8 cellular contexts compared by ENCODE assay signal in the genomic region with DNA sequence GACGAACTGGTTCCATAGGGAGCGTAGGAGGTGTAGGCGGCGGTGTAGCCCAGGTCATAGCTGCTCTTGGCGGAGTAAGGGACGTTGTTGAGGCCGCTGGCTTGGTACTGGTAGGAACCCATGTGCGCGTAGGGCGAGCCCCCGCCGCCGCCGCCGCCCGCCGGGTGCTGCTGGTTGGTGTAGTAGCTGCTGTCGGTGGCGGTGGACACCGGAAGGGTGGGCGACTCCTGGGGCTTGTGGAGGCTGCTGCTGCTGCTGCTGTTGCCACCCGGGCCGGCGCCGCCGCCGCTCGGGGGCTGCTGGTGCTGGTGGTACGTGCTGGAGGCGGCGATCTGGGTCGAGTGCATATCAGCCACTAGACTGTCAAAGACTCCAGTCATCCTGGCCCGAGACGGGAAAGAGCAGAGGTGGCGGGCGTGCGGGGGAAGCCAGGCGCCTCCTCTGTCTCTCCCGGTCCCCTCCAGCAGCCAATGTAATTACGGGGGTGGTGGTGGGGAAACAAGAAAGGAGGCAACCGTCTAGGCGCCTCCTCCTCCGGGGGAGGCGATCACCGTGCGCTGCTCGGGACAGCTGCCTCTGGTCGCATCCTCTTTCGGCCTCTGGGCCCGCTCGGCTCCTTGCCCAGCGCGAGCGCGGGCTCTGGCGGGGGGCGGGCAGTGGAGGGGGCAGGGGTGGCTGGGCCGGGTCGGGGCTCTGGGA. TPM values are rescaled to one million over a fixed set of nuclear protein-coding genes. Genes with fewer than 3 reads are reported as not detected.
A peak's percentile ranks its signal among the peaks of the same experiment; 100 is the strongest.
DNase-seq lines count a peak whose midpoint lies in the region; ATAC-seq, FAIRE-seq and TF ChIP-seq lines count a peak whose summit lies in the region.

No MANE protein-coding gene starts in this region.

- POLR2A ChIA-PET in K562 (lab: Yijun Ruan, JAX) = interaction anchor here (0.6 to 1.7 kb wide), 7 partner anchors 11 to 401 kb away, joined by 3 to 6 read pairs (median 3); partner anchors contain the start of gene DLX1

- TF ChIP-seq RAD21 in K562 (CRISPR knock-in tag; conservative IDR thresholded peaks at IDR 0.05 in 1 of 2, IDR thresholded peaks at IDR 0.05 in 1 of 2) = 0 out of 4 replicates have a peak, but pooled peaks of 1 of the 2 experiments have one; percentile 14

- no peaks in the 10 kb centered on the region for H3K9me3 ChIP-seq in OCI-LY3 (ENCODE audit: insufficient read depth, low read length)
- no peaks in the 10 kb centered on the region for H3K9me3 ChIP-seq in K562 (replicated peaks; ENCODE audit: control insufficient read depth, insufficient read depth, low read depth, low read length)
- no peaks in the 10 kb centered on the region for H3K9me3 ChIP-seq in kidney (ENCODE audit: control insufficient read depth in 1 of 2, low read length in 2 of 2)
- peaks cover 0 to 4% (median 0%) of the 10 kb centered on the region in 5 donors for H3K9me3 ChIP-seq in subcutaneous abdominal adipose tissue (ENCODE audit: control insufficient read depth in 5 of 5, low read length in 5 of 5)

- H3K4me3 ChIP-seq in OCI-LY3 (ENCODE audit: low read length) (peak overlapping the region; percentile 80), K562 (peak overlapping the region; percentile 63), kidney (ENCODE audit: low read length in 2 of 2) (peak overlapping the region in 1 of 2 donors; percentile 53), subcutaneous abdominal adipose tissue (ENCODE audit: low read depth in 1 of 5, low read length in 5 of 5) (peak overlapping the region; percentile 49 to 65 (median 60))

- FAIRE-seq in K562 (lab: Jason Lieb, UNC) (peak; percentile 62), kidney (lab: Jason Lieb, UNC) (no peak)

- CTCF ChIA-PET in K562 (lab: Yijun Ruan, JAX; ENCODE audit: low intra/inter-chr PET ratio) = interaction anchor here (0.6 to 5.8 kb wide), 7 partner anchors 35 to 528 kb away, joined by 3 to 74 read pairs (median 19); no protein-coding TSS in a partner anchor

- no peaks in the 10 kb centered on the region for H4K20me1 ChIP-seq in OCI-LY3 (ENCODE audit: insufficient read depth, low read length)
- H4K20me1 ChIP-seq in K562 (replicated peaks; ENCODE audit: control insufficient read depth, insufficient read depth, low read length) = no peaks in the 10 kb centered on the region

- ATAC-seq in GM18873 (IDR thresholded peaks at IDR 0.05; ENCODE audit: low FRiP score, unreplicated experiment) (peak; percentile 27), HG03095 (IDR thresholded peaks at IDR 0.05; ENCODE audit: unreplicated experiment) (peak; percentile 35), K562 (peak; percentile 67)

- H3K9me1 ChIP-seq in K562 (ENCODE audit: control insufficient read depth, insufficient read depth, low read length) = no peaks in the 10 kb centered on the region

- intact Hi-C loops in K562 (cut with micrococcal nuclease) = loop anchor here (10.0 kb wide), 1 partner anchor 178 kb away; the partner anchor contains the start of gene HAT1
- intact Hi-C loops in kidney (cut with DNase I) = no loop called here

- DNase-seq in COLO668 (lab: John Stamatoyannopoulos, UW; ENCODE audit: unreplicated experiment) = peak; percentile 54
- peak in 3 of 4 experiments; percentile 82 to 89 (median 85) for DNase-seq in K562 (ENCODE audit: extremely low read depth in 1 of 4, low spot score in 3 of 4)
- DNase-seq in kidney = peak; percentile 73
- no peak for DNase-seq in ecto neural progenitor cell (ENCODE audit: low spot score)

- H3K36me3 ChIP-seq in OCI-LY3 (replicated peaks; ENCODE audit: low read depth, low read length) = no peaks in the 10 kb centered on the region
- H3K36me3 ChIP-seq in K562 (ENCODE audit: control insufficient read depth, insufficient read depth, low read length) = no peaks in the 10 kb centered on the region
- no peaks in the 10 kb centered on the region for H3K36me3 ChIP-seq in kidney (ENCODE audit: control insufficient read depth in 1 of 2, insufficient read depth in 2 of 2, low read length in 2 of 2)
- no peaks in the 10 kb centered on the region for H3K36me3 ChIP-seq in subcutaneous abdominal adipose tissue (ENCODE audit: control insufficient read depth in 5 of 5, insufficient read depth in 5 of 5, low read length in 5 of 5)

- H3K4me1 ChIP-seq in OCI-LY3 (ENCODE audit: low read length) (peaks cover 15% of the 10 kb centered on the region), K562 (replicated peaks in 1 of 2; ENCODE audit: control insufficient read depth in 2 of 2, insufficient read depth in 2 of 2, low read length in 2 of 2) (peaks cover 23 to 70% of the 10 kb centered on the region in 2 experiments), kidney (ENCODE audit: control insufficient read depth in 1 of 2, insufficient read depth in 1 of 2, low read depth in 1 of 2, low read length in 2 of 2) (peaks cover 10 to 20% of the 10 kb centered on the region in 2 donors), subcutaneous abdominal adipose tissue (ENCODE audit: control insufficient read depth in 5 of 5, insufficient read depth in 5 of 5, low read length in 5 of 5) (peaks cover 3 to 61% (median 58%) of the 10 kb centered on the region in 5 donors)

- H3K79me2 ChIP-seq in OCI-LY3 (ENCODE audit: low read length) (no peaks in the 10 kb centered on the region), K562 (ENCODE audit: control insufficient read depth, insufficient read depth, low read length) (no peaks in the 10 kb centered on the region)

- no peak for TF ChIP-seq EP300 in K562 (IDR thresholded peaks at IDR 0.05; ENCODE audit: low read length)

- TF ChIP-seq CTCF in OCI-LY3 (IDR thresholded peaks at IDR 0.05; ENCODE audit: low read depth, low read length) (no peak), K562 (IDR thresholded peaks at IDR 0.05 in 2 of 3, conservative IDR thresholded peaks at IDR 0.05 in 1 of 3; ENCODE audit: insufficient read depth in 2 of 3, low read depth in 1 of 3, low read length in 3 of 3) (no peak), kidney (IDR thresholded peaks at IDR 0.05; ENCODE audit: borderline replicate concordance, extremely low read depth, insufficient read depth) (no peak)

- no TSS peak for BruUV-seq in K562 (replicated peaks; lab: Mats Ljungman, UMichigan)

- H3K9ac ChIP-seq in OCI-LY3 (ENCODE audit: low read length) (peak overlapping the region; percentile 13; the same call in 1 of the 2 replicates), K562 (ENCODE audit: insufficient read depth in 1 of 2, low read depth in 2 of 2, low read length in 2 of 2) (peak overlapping the region; percentile 44 to 92; a peak in 3 of 4 replicates), kidney (ENCODE audit: low read length in 2 of 2) (no peak overlapping the region), subcutaneous abdominal adipose tissue (ENCODE audit: low read length in 5 of 5) (no peak overlapping the region)

- H2AFZ ChIP-seq in OCI-LY3 (ENCODE audit: low read depth, low read length) = peak overlapping the region; percentile 36; the same call in 1 of the 2 replicates
- H2AFZ ChIP-seq in K562 (ENCODE audit: low read depth, low read length) = peak overlapping the region; percentile 99

- H3K27me3 ChIP-seq in OCI-LY3 (ENCODE audit: low read depth, low read length) = no peaks in the 10 kb centered on the region
- H3K27me3 ChIP-seq in K562 (ENCODE audit: control insufficient read depth in 2 of 2, insufficient read depth in 2 of 2, low read length in 2 of 2) = no peaks in the 10 kb centered on the region; a peak in 1 of 5 replicates
- H3K27me3 ChIP-seq in subcutaneous abdominal adipose tissue (ENCODE audit: control insufficient read depth in 5 of 5, insufficient read depth in 4 of 5, low read length in 5 of 5) = peaks cover 73 to 95% (median 77%) of the 10 kb centered on the region in 5 donors

- H3K27ac ChIP-seq in OCI-LY3 (ENCODE audit: low read length) = no peak overlapping the region
- H3K27ac ChIP-seq in K562 (ENCODE audit: extremely low read depth, low read depth, low read length) = peak overlapping the region; percentile 19; the same call in 2 of the 3 replicates
- no peak overlapping the region for H3K27ac ChIP-seq in kidney (ENCODE audit: low read depth in 2 of 2, low read length in 2 of 2)
- no peak overlapping the region for H3K27ac ChIP-seq in subcutaneous abdominal adipose tissue (ENCODE audit: low read depth, low read length)

- in situ Hi-C loops in K562 (cut with MboI) = loop anchor here (25.0 kb wide), 1 partner anchor 1140 kb away; no protein-coding TSS in a partner anchor

- TF ChIP-seq POLR2A in K562 (conservative IDR thresholded peaks at IDR 0.05) = no peak

- 2% methylated on average over 52 of the region's 59 CpGs for WGBS in K562 (ENCODE audit: insufficient coverage, low coverage, missing lambda C conversion rate)

- H3K4me2 ChIP-seq in OCI-LY3 (ENCODE audit: low read length) = peak overlapping the region; percentile 98
- peak overlapping the region; percentile 96 for H3K4me2 ChIP-seq in K562 (ENCODE audit: insufficient read depth, low read length)

RNA-seq across cellular contexts. Expression of gene DLX2, which starts 0.4 kb away (rescaled TPM):
- 0.76 and 1.6 TPM in 2 replicates for total RNA-seq in K562 (2011; cell fraction: chromatin; rRNA removed; ENCODE audit: low replicate concordance)
- 1.2 and 1.5 TPM in 2 replicates for total RNA-seq in K562 (2011; cell fraction: nucleolus; rRNA removed)
- total RNA-seq in K562 (2011; cell fraction: nucleoplasm; rRNA removed) = 1.8 and 2.1 TPM in 2 replicates
- 0.86 and 1.7 TPM in 2 replicates for total RNA-seq in K562 (2014; rRNA removed)
- total RNA-seq in K562 (2014; rRNA removed; fragmentation: Illumina TruSeq; extraction: Trizol) = 0.15 and 0.29 TPM in 2 replicates
- 0.51 and 0.64 TPM in 2 replicates for total RNA-seq in K562 (2015; rRNA removed; fragmentation: Illumina TruSeq; extraction: Trizol)
- total RNA-seq in K562 (2021) = 3.6 and 4.3 TPM in 2 replicates
- 0.14 and 0.31 TPM in 2 replicates for polyA plus RNA-seq in K562 (2011; rRNA removed)
- 0.13 and 0.67 TPM in 2 replicates for polyA plus RNA-seq in K562 (2011; cell fraction: cytosol; rRNA removed)
- polyA plus RNA-seq in K562 (2011; cell fraction: nucleus; rRNA removed) = 0.83 and 1.8 TPM in 2 replicates
- 2.1 and 9.9 TPM in 2 replicates for polyA plus RNA-seq in K562 (2012)
- 1.4 and 2.0 TPM in 2 replicates for polyA plus RNA-seq in K562 (2014; fragmentation: Illumina TruSeq; extraction: Trizol)
- 1 to 10 TPM in 1 of 2 experiments, under 1 TPM in 1; 0.49 to 2.1 TPM for polyA plus RNA-seq in K562 (2014; fragmentation: Nextera tagmentation; extraction: Ambion mirVana)
- 2.0 and 2.9 TPM in 2 replicates for polyA plus RNA-seq in K562 (2014; rRNA removed)
- polyA minus RNA-seq in K562 (2011; rRNA and poly(A)+ RNA removed) = not detected in 2 replicates
- polyA minus RNA-seq in K562 (2011; cell fraction: cytosol; rRNA and poly(A)+ RNA removed) = 0.48 and 1.0 TPM in 2 replicates
- polyA minus RNA-seq in K562 (2011; cell fraction: nucleus; rRNA and poly(A)+ RNA removed) = 0.44 and 0.54 TPM in 2 replicates
- total RNA-seq in kidney = not detected
- polyA plus RNA-seq in kidney (ENCODE audit: insufficient read depth, low read depth, low replicate concordance) = not detected

RNA-seq across cellular contexts. Expression of gene DLX1, which starts 17.0 kb away (rescaled TPM):
- total RNA-seq in K562 (2011; cell fraction: chromatin; rRNA removed; ENCODE audit: low replicate concordance) = 20.0 and 37.1 TPM in 2 replicates
- total RNA-seq in K562 (2011; cell fraction: nucleolus; rRNA removed) = 24.7 and 25.5 TPM in 2 replicates
- total RNA-seq in K562 (2011; cell fraction: nucleoplasm; rRNA removed) = 16.4 and 21.0 TPM in 2 replicates
- total RNA-seq in K562 (2014; rRNA removed) (9.6 and 11.1 TPM in 2 replicates), K562 (2014; rRNA removed; fragmentation: Illumina TruSeq; extraction: Trizol) (5.4 and 6.3 TPM in 2 replicates), K562 (2015; rRNA removed; fragmentation: Illumina TruSeq; extraction: Trizol) (9.8 and 9.9 TPM in 2 replicates), K562 (2021) (16.1 and 19.0 TPM in 2 replicates), kidney (not detected)
- polyA plus RNA-seq in K562 (2011; rRNA removed) (8.0 and 13.5 TPM in 2 replicates), K562 (2014; fragmentation: Illumina TruSeq; extraction: Trizol) (13.6 and 15.6 TPM in 2 replicates), K562 (2014; fragmentation: Nextera tagmentation; extraction: Ambion mirVana) (1 to 10 TPM; 1.9 to 2.0 TPM), K562 (2014; rRNA removed) (26.2 and 26.5 TPM in 2 replicates), kidney (ENCODE audit: insufficient read depth, low read depth, low replicate concordance) (not detected)
- polyA plus RNA-seq in K562 (2011; cell fraction: cytosol; rRNA removed) = 12.3 and 14.0 TPM in 2 replicates
- polyA plus RNA-seq in K562 (2011; cell fraction: nucleus; rRNA removed) = 69.1 and 75.6 TPM in 2 replicates
- polyA plus RNA-seq in K562 (2012) = 12.3 and 39.4 TPM in 2 replicates
- 2.3 and 4.3 TPM in 2 replicates for polyA minus RNA-seq in K562 (2011; rRNA and poly(A)+ RNA removed)
- 4.1 and 9.0 TPM in 2 replicates for polyA minus RNA-seq in K562 (2011; cell fraction: cytosol; rRNA and poly(A)+ RNA removed)
- 13.7 and 28.1 TPM in 2 replicates for polyA minus RNA-seq in K562 (2011; cell fraction: nucleus; rRNA and poly(A)+ RNA removed)

Comparison
In these comparisons a context has a peak if more than half of its experiments do, and no peak if none do; other contexts are left out.
1. H3K9ac ChIP-seq: peak in OCI-LY3 (single experiment) and K562 (2 of 2); none in kidney (0 of 2) and subcutaneous abdominal adipose tissue (0 of 5).
2. Peak in every context shown above with its lines, with median percentiles within 50 percentile points of each other: ATAC-seq.